Comparison of ENCODE assay signal across 1 cellular context in genomic region chr19:15555759-15556633, GRCh38.
TF ChIP-seq lines count a peak whose summit lies in the region.

No MANE protein-coding gene starts in this region.

TF ChIP-seq in H1, 55 proteins besides CTCF, POLR2A, EP300 and RAD21:
- 0 out of 2 replicates have a peak, but pooled peaks have one; percentile 30 for TF ChIP-seq SP1 (IDR thresholded peaks at IDR 0.05; ENCODE audit: low read depth, low read length)
- TF ChIP-seq, protein P1, sequence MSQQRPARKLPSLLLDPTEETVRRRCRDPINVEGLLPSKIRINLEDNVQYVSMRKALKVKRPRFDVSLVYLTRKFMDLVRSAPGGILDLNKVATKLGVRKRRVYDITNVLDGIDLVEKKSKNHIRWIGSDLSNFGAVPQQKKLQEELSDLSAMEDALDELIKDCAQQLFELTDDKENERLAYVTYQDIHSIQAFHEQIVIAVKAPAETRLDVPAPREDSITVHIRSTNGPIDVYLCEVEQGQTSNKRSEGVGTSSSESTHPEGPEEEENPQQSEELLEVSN (IDR thresholded peaks at IDR 0.05), result peak; percentile 58; the same call in 1 of the 2 replicates
- no peak; the same call in 1 of the 2 replicates for TF ChIP-seq TAF1 (IDR thresholded peaks at IDR 0.05; ENCODE audit: low read depth, low read length)
- TF ChIP-seq JUND (IDR thresholded peaks at IDR 0.05; ENCODE audit: low read length), result peak; percentile 23; the same call in 1 of the 2 replicates
- 0 out of 2 replicates have a peak, but pooled peaks have one; percentile 75 for TF ChIP-seq SP4 (IDR thresholded peaks at IDR 0.05; ENCODE audit: low read length)
- 0 out of 2 replicates have a peak, but pooled peaks have one; percentile 51 for TF ChIP-seq ATF3 (IDR thresholded peaks at IDR 0.05; ENCODE audit: insufficient read depth, low read depth, low read length)
- TF ChIP-seq CBX5 (IDR thresholded peaks at IDR 0.05; ENCODE audit: low read depth, low read length), result no peak
- TF ChIP-seq HDAC6 (IDR thresholded peaks at IDR 0.05; ENCODE audit: low read depth, low read length), result no peak
- TF ChIP-seq CREB1 (IDR thresholded peaks at IDR 0.05), result peak; percentile 63
- TF ChIP-seq CTBP2 (IDR thresholded peaks at IDR 0.05; ENCODE audit: borderline replicate concordance, insufficient read depth, insufficient read length, low read length), result no peak
- TF ChIP-seq HDAC2 (IDR thresholded peaks at IDR 0.05; ENCODE audit: borderline replicate concordance in 1 of 2, low read depth in 2 of 2, low read length in 2 of 2), result 0 out of 4 replicates have a peak, but pooled peaks of 1 of the 2 experiments have one; percentile 44
- TF ChIP-seq, protein P2, sequence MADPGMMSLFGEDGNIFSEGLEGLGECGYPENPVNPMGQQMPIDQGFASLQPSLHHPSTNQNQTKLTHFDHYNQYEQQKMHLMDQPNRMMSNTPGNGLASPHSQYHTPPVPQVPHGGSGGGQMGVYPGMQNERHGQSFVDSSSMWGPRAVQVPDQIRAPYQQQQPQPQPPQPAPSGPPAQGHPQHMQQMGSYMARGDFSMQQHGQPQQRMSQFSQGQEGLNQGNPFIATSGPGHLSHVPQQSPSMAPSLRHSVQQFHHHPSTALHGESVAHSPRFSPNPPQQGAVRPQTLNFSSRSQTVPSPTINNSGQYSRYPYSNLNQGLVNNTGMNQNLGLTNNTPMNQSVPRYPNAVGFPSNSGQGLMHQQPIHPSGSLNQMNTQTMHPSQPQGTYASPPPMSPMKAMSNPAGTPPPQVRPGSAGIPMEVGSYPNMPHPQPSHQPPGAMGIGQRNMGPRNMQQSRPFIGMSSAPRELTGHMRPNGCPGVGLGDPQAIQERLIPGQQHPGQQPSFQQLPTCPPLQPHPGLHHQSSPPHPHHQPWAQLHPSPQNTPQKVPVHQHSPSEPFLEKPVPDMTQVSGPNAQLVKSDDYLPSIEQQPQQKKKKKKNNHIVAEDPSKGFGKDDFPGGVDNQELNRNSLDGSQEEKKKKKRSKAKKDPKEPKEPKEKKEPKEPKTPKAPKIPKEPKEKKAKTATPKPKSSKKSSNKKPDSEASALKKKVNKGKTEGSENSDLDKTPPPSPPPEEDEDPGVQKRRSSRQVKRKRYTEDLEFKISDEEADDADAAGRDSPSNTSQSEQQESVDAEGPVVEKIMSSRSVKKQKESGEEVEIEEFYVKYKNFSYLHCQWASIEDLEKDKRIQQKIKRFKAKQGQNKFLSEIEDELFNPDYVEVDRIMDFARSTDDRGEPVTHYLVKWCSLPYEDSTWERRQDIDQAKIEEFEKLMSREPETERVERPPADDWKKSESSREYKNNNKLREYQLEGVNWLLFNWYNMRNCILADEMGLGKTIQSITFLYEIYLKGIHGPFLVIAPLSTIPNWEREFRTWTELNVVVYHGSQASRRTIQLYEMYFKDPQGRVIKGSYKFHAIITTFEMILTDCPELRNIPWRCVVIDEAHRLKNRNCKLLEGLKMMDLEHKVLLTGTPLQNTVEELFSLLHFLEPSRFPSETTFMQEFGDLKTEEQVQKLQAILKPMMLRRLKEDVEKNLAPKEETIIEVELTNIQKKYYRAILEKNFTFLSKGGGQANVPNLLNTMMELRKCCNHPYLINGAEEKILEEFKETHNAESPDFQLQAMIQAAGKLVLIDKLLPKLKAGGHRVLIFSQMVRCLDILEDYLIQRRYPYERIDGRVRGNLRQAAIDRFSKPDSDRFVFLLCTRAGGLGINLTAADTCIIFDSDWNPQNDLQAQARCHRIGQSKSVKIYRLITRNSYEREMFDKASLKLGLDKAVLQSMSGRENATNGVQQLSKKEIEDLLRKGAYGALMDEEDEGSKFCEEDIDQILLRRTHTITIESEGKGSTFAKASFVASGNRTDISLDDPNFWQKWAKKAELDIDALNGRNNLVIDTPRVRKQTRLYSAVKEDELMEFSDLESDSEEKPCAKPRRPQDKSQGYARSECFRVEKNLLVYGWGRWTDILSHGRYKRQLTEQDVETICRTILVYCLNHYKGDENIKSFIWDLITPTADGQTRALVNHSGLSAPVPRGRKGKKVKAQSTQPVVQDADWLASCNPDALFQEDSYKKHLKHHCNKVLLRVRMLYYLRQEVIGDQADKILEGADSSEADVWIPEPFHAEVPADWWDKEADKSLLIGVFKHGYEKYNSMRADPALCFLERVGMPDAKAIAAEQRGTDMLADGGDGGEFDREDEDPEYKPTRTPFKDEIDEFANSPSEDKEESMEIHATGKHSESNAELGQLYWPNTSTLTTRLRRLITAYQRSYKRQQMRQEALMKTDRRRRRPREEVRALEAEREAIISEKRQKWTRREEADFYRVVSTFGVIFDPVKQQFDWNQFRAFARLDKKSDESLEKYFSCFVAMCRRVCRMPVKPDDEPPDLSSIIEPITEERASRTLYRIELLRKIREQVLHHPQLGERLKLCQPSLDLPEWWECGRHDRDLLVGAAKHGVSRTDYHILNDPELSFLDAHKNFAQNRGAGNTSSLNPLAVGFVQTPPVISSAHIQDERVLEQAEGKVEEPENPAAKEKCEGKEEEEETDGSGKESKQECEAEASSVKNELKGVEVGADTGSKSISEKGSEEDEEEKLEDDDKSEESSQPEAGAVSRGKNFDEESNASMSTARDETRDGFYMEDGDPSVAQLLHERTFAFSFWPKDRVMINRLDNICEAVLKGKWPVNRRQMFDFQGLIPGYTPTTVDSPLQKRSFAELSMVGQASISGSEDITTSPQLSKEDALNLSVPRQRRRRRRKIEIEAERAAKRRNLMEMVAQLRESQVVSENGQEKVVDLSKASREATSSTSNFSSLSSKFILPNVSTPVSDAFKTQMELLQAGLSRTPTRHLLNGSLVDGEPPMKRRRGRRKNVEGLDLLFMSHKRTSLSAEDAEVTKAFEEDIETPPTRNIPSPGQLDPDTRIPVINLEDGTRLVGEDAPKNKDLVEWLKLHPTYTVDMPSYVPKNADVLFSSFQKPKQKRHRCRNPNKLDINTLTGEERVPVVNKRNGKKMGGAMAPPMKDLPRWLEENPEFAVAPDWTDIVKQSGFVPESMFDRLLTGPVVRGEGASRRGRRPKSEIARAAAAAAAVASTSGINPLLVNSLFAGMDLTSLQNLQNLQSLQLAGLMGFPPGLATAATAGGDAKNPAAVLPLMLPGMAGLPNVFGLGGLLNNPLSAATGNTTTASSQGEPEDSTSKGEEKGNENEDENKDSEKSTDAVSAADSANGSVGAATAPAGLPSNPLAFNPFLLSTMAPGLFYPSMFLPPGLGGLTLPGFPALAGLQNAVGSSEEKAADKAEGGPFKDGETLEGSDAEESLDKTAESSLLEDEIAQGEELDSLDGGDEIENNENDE (IDR thresholded peaks at IDR 0.05; ENCODE audit: insufficient replicate concordance, low read length), result no peak
- TF ChIP-seq, protein P3, sequence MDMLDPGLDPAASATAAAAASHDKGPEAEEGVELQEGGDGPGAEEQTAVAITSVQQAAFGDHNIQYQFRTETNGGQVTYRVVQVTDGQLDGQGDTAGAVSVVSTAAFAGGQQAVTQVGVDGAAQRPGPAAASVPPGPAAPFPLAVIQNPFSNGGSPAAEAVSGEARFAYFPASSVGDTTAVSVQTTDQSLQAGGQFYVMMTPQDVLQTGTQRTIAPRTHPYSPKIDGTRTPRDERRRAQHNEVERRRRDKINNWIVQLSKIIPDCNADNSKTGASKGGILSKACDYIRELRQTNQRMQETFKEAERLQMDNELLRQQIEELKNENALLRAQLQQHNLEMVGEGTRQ (IDR thresholded peaks at IDR 0.05; ENCODE audit: low read length), result peak; percentile 68
- TF ChIP-seq TBP (IDR thresholded peaks at IDR 0.05; ENCODE audit: low read depth, low read length), result peak; percentile 22; the same call in 1 of the 2 replicates
- TF ChIP-seq MAX (IDR thresholded peaks at IDR 0.05), result peak; percentile 40; the same call in 1 of the 2 replicates
